Comparison of ENCODE assay signal across 10 cellular contexts in genomic region chr9:128555180-128555721, GRCh38. TPM values are rescaled to one million over a fixed set of nuclear protein-coding genes. Genes with fewer than 3 reads are reported as not detected.
DNase-seq lines count a peak whose midpoint lies in the region; ATAC-seq and TF ChIP-seq lines count a peak whose summit lies in the region.
"Had no signal": no experiment of that assay in that cellular context is flagged by ENCODE, and none has a peak within 500 bp of the region (broad histone marks: within the 10 kb centered on the region; RNA-seq: fewer than 3 reads in every experiment).

No MANE protein-coding gene starts in this region.

- H3K4me3 Mint-ChIP-seq in activated CD8-positive, alpha-beta T cell treated with anti-CD3 and anti-CD28 coated beads, Interleukin-2, amount 10 ng/mL, durations not matched to agents 7 days and 5 days, result no peak overlapping the region
- no peak overlapping the region for H3K4me3 Mint-ChIP-seq in activated CD4-positive, alpha-beta T cell treated with anti-CD3 and anti-CD28 coated beads for 36 hours
- H3K4me3 Mint-ChIP-seq: activated CD4-positive, alpha-beta memory T cell treated with anti-CD3 and anti-CD28 coated beads, Interleukin-2, amount 10 ng/mL, durations not matched to agents 7 days and 5 days; naive B cell had no signal

- no peak for TF ChIP-seq CTCF in LNCaP clone FGC (IDR thresholded peaks at IDR 0.05; ENCODE audit: control insufficient read depth, extremely low read depth, insufficient read depth)

- H3K27me3 Mint-ChIP-seq in activated CD8-positive, alpha-beta T cell treated with anti-CD3 and anti-CD28 coated beads, Interleukin-2, amount 10 ng/mL, durations not matched to agents 7 days and 5 days (ENCODE audit: low read depth), result no peaks in the 10 kb centered on the region
- H3K27me3 Mint-ChIP-seq in activated CD4-positive, alpha-beta T cell treated with anti-CD3 and anti-CD28 coated beads for 36 hours, result no peaks in the 10 kb centered on the region
- H3K27me3 Mint-ChIP-seq: activated CD4-positive, alpha-beta memory T cell treated with anti-CD3 and anti-CD28 coated beads, Interleukin-2, amount 10 ng/mL, durations not matched to agents 7 days and 5 days; naive B cell had no signal

- no peaks in the 10 kb centered on the region for H3K36me3 ChIP-seq in BLaER1

- H3K9me3 Mint-ChIP-seq in activated CD8-positive, alpha-beta T cell treated with anti-CD3 and anti-CD28 coated beads, Interleukin-2, amount 10 ng/mL, durations not matched to agents 7 days and 5 days (ENCODE audit: insufficient read depth), result no peaks in the 10 kb centered on the region
- H3K9me3 Mint-ChIP-seq in activated CD4-positive, alpha-beta T cell treated with anti-CD3 and anti-CD28 coated beads for 36 hours (ENCODE audit: low read depth), result no peaks in the 10 kb centered on the region
- H3K9me3 Mint-ChIP-seq: activated CD4-positive, alpha-beta memory T cell treated with anti-CD3 and anti-CD28 coated beads, Interleukin-2, amount 10 ng/mL, durations not matched to agents 7 days and 5 days; naive B cell had no signal

- H3K4me2 ChIP-seq in BLaER1, result peak overlapping the region; percentile 91

- H3K4me1 ChIP-seq in BLaER1, result peaks cover 87% of the 10 kb centered on the region

- no peaks in the 10 kb centered on the region for H3K27me3 ChIP-seq in BLaER1

- H3K9ac ChIP-seq in BLaER1, result no peak overlapping the region

- CTCF ChIA-PET in activated CD8-positive, alpha-beta T cell treated with anti-CD3 and anti-CD28 coated beads, Interleukin-2, amount 10 ng/mL, durations not matched to agents 7 days and 5 days (lab: Charles Lee), result interaction anchor here (1.2 kb wide), 1 partner anchor 116 kb away, joined by 3 read pairs; no protein-coding TSS in a partner anchor
- CTCF ChIA-PET in activated CD4-positive, alpha-beta T cell treated with anti-CD3 and anti-CD28 coated beads for 36 hours (lab: Charles Lee), result interaction anchor here (0.7 to 1.2 kb wide), 3 partner anchors 9 to 904 kb away, joined by 3 to 4 read pairs (median 3); no protein-coding TSS in a partner anchor

- no peak for DNase-seq in LNCaP clone FGC (ENCODE audit: low read depth)
- peak; percentile 34 for DNase-seq in dedifferentiated amniotic fluid mesenchymal stem cell (ENCODE audit: extremely low spot score)
- DNase-seq in mucosa of gallbladder (ENCODE audit: low spot score), result peak; percentile 17
- DNase-seq in activated CD8-positive, alpha-beta T cell treated with anti-CD3 and anti-CD28 coated beads, Interleukin-2, amount 10 ng/mL, durations not matched to agents 7 days and 5 days, result no peak
- DNase-seq in left colon, result no peak
- DNase-seq in activated CD4-positive, alpha-beta T cell treated with anti-CD3 and anti-CD28 coated beads for 36 hours, result no peak
- DNase-seq: naive B cell had no signal

- intact Hi-C loops in left colon (cut with DNase I, micrococcal nuclease), result no loop called here
- intact Hi-C loops in activated CD4-positive, alpha-beta T cell treated with anti-CD3 and anti-CD28 coated beads for 36 hours (cut with DNase I, micrococcal nuclease), result loop anchor here in 1 of 2 experiments (2.0 kb wide), 1 partner anchor 130 kb away; no protein-coding TSS in a partner anchor

- no peak for ATAC-seq in activated CD8-positive, alpha-beta T cell treated with anti-CD3 and anti-CD28 coated beads, Interleukin-2, amount 10 ng/mL, durations not matched to agents 7 days and 5 days
- ATAC-seq in HG02884 (IDR thresholded peaks at IDR 0.05; ENCODE audit: unreplicated experiment), result no peak
- ATAC-seq in left colon, result no peak
- ATAC-seq in activated CD4-positive, alpha-beta T cell treated with anti-CD3 and anti-CD28 coated beads for 36 hours, result no peak

- H3K9me3 ChIP-seq in BLaER1, result no peaks in the 10 kb centered on the region

- H3K36me3 Mint-ChIP-seq in activated CD8-positive, alpha-beta T cell treated with anti-CD3 and anti-CD28 coated beads, Interleukin-2, amount 10 ng/mL, durations not matched to agents 7 days and 5 days (ENCODE audit: low read depth), result peaks cover 10% of the 10 kb centered on the region
- H3K36me3 Mint-ChIP-seq in activated CD4-positive, alpha-beta T cell treated with anti-CD3 and anti-CD28 coated beads for 36 hours (ENCODE audit: low read depth), result peaks cover 4% of the 10 kb centered on the region
- H3K36me3 Mint-ChIP-seq: naive B cell had no signal

- no peak overlapping the region for H3K27ac ChIP-seq in BLaER1

- peaks cover 33% of the 10 kb centered on the region for H3K4me1 Mint-ChIP-seq in activated CD8-positive, alpha-beta T cell treated with anti-CD3 and anti-CD28 coated beads, Interleukin-2, amount 10 ng/mL, durations not matched to agents 7 days and 5 days (ENCODE audit: low read depth)
- peaks cover 42% of the 10 kb centered on the region for H3K4me1 Mint-ChIP-seq in activated CD4-positive, alpha-beta T cell treated with anti-CD3 and anti-CD28 coated beads for 36 hours

- POLR2A ChIA-PET in activated CD8-positive, alpha-beta T cell treated with anti-CD3 and anti-CD28 coated beads, Interleukin-2, amount 10 ng/mL, durations not matched to agents 7 days and 5 days (lab: Charles Lee), result interaction anchor here (1.0 kb wide), 1 partner anchor 50 kb away, joined by 4 read pairs; no protein-coding TSS in a partner anchor
- POLR2A ChIA-PET in activated CD4-positive, alpha-beta T cell treated with anti-CD3 and anti-CD28 coated beads for 36 hours (lab: Charles Lee), result interaction anchor here (0.6 kb wide), 1 partner anchor 463 kb away, joined by 6 read pairs; no protein-coding TSS in a partner anchor

- no peak overlapping the region for H3K4me3 ChIP-seq in BLaER1
- H3K4me3 ChIP-seq in LNCaP clone FGC (ENCODE audit: low read depth, low read length), result 0 out of 2 replicates have a peak overlapping the region, but pooled peaks have one; percentile 2

- no peak overlapping the region for H3K27ac Mint-ChIP-seq in activated CD8-positive, alpha-beta T cell treated with anti-CD3 and anti-CD28 coated beads, Interleukin-2, amount 10 ng/mL, durations not matched to agents 7 days and 5 days
- no peak overlapping the region for H3K27ac Mint-ChIP-seq in activated CD4-positive, alpha-beta T cell treated with anti-CD3 and anti-CD28 coated beads for 36 hours
- H3K27ac Mint-ChIP-seq: activated CD4-positive, alpha-beta memory T cell treated with anti-CD3 and anti-CD28 coated beads, Interleukin-2, amount 10 ng/mL, durations not matched to agents 7 days and 5 days; naive B cell had no signal

- peaks cover 76% of the 10 kb centered on the region for H4K20me1 ChIP-seq in BLaER1

RNA-seq across cellular contexts. Expression of gene SPTAN1, which starts 2.9 kb away (rescaled TPM):
- 323 TPM for total RNA-seq in mucosa of gallbladder
- total RNA-seq in activated CD8-positive, alpha-beta T cell treated with anti-CD3 and anti-CD28 coated beads, Interleukin-2, amount 10 ng/mL, durations not matched to agents 7 days and 5 days, result 100 to 1,000 TPM; 292 to 303 TPM
- total RNA-seq in left colon, result 100 to 1,000 TPM; 248 to 277 TPM
- total RNA-seq in activated CD4-positive, alpha-beta T cell treated with anti-CD3 and anti-CD28 coated beads for 36 hours, result 100 to 1,000 TPM; 192 to 269 TPM

RNA-seq across cellular contexts. Expression of gene GLE1, which starts 50.7 kb away (rescaled TPM):
- total RNA-seq in mucosa of gallbladder (22.8 TPM), left colon (10 to 100 TPM; 26.6 to 34.5 TPM)
- total RNA-seq in activated CD8-positive, alpha-beta T cell treated with anti-CD3 and anti-CD28 coated beads, Interleukin-2, amount 10 ng/mL, durations not matched to agents 7 days and 5 days, result 10 to 100 TPM; 46.5 to 47.7 TPM
- 10 to 100 TPM; 52.5 to 54.4 TPM for total RNA-seq in activated CD4-positive, alpha-beta T cell treated with anti-CD3 and anti-CD28 coated beads for 36 hours

Comparison
In these comparisons a context has a peak if more than half of its experiments do, and no peak if none do; other contexts are left out.
1. DNase-seq: peak in dedifferentiated amniotic fluid mesenchymal stem cell (single experiment) and mucosa of gallbladder (single experiment); none in LNCaP clone FGC (single experiment), activated CD8-positive, alpha-beta T cell treated with anti-CD3 and anti-CD28 coated beads, Interleukin-2, amount 10 ng/mL, durations not matched to agents 7 days and 5 days (single experiment), left colon (0 of 2) and activated CD4-positive, alpha-beta T cell treated with anti-CD3 and anti-CD28 coated beads for 36 hours (single experiment).